In the genomic region with DNA sequence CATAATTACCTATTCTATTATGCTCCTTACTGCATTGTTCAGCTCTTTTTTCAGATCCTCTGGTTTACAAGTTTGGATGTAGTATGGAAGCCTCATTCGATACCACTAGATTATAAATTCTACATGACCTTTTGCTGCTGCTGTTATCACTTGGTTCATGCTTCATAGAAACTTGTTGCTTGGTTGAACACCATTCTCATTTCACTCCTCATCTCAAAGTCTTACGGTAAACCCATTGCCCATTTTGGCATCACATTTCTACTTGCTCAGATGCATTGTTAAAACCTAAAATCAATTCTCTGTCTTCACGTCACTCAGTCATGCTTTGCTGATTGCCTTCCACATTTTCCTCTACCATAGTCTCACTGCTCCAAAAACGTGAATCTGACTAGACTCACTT, we compare ENCODE assay signal across 17 cellular contexts.
DNase-seq lines count a peak whose midpoint lies in the region; ATAC-seq and TF ChIP-seq lines count a peak whose summit lies in the region.
"Had no signal": no experiment of that assay in that cellular context is flagged by ENCODE, and none has a peak within 500 bp of the region (broad histone marks: within the 10 kb centered on the region; RNA-seq: fewer than 3 reads in every experiment).

No MANE protein-coding gene starts in this region.

- H3K36me3 ChIP-seq in IMR-90 (ENCODE audit: control insufficient read depth, insufficient read depth, low read length) (no peaks in the 10 kb centered on the region), thoracic aorta (no peaks in the 10 kb centered on the region)
- H3K36me3 ChIP-seq: MG63, Peyer's patch had no signal

- H3K27ac ChIP-seq in IMR-90 (ENCODE audit: insufficient read depth, low read length) (no peak overlapping the region), thoracic aorta (peak overlapping the region; percentile 61 to 68)
- H3K27ac ChIP-seq: Peyer's patch had no signal

- H4K91ac ChIP-seq in IMR-90 (ENCODE audit: insufficient read depth, low read depth, low read length) = no peak overlapping the region

- intact Hi-C loops in IMR-90 (cut with micrococcal nuclease) = no loop called here

- H2BK20ac ChIP-seq in IMR-90 (ENCODE audit: low read depth, low read length) = no peak overlapping the region; the same call in 1 of the 2 replicates

- no peak overlapping the region for H2BK120ac ChIP-seq in IMR-90 (ENCODE audit: low read depth, low read length)

- no peaks in the 10 kb centered on the region for H4K20me1 ChIP-seq in IMR-90 (ENCODE audit: insufficient read depth, low read length)

- no TSS peak for BruUV-seq in IMR-90 (replicated peaks; lab: Mats Ljungman, UMichigan)

- no peak overlapping the region for H2AFZ ChIP-seq in IMR-90 (replicated peaks; ENCODE audit: low read length, poor library complexity)

- H2BK15ac ChIP-seq in IMR-90 (ENCODE audit: low read depth, low read length) = no peak overlapping the region

- TF ChIP-seq CTCF in IMR-90 (conservative IDR thresholded peaks at IDR 0.05; ENCODE audit: low read depth, low read length) (no peak), thoracic aorta (IDR thresholded peaks at IDR 0.05) (no peak)

- H3K4me2 ChIP-seq in IMR-90 (ENCODE audit: low read depth, low read length) = no peak overlapping the region
- H3K4me2 ChIP-seq: SK-N-SH had no signal

- no peaks in the 10 kb centered on the region for H3K4me1 ChIP-seq in IMR-90 (ENCODE audit: control insufficient read depth, insufficient read depth, low read length)
- H3K4me1 ChIP-seq in thoracic aorta (ENCODE audit: control insufficient read depth in 1 of 2, low read depth in 2 of 2) = peaks cover 12 to 26% of the 10 kb centered on the region in 2 donors
- H3K4me1 ChIP-seq: Peyer's patch had no signal

- in situ Hi-C loops in IMR-90 (cut with MboI; ENCODE audit: low sequenced_read_pairs) = no loop called here

- no peak overlapping the region for H2AK9ac ChIP-seq in IMR-90 (replicated peaks; ENCODE audit: low read depth, low read length, poor library complexity)

- H4K8ac ChIP-seq in IMR-90 (ENCODE audit: low read depth in 2 of 2, low read length in 2 of 2) = no peak overlapping the region

- 83% methylated on average over 1 of the region's 4 CpGs; no CpG with 5 or more reads in 1 of the 2 experiments for WGBS in IMR-90 (ENCODE audit: extremely low coverage in 2 of 2, insufficient read length in 1 of 2), 2 experiments

- TF ChIP-seq POLR2A in IMR-90 (IDR thresholded peaks at IDR 0.05; ENCODE audit: low read depth, low read length) = no peak
- no peak for TF ChIP-seq POLR2A in erythroblast (IDR thresholded peaks at IDR 0.05; ENCODE audit: low read length)

- CTCF ChIA-PET in IMR-90 (lab: Yijun Ruan, JAX) = interaction anchor here (1.3 kb wide), 1 partner anchor 199 kb away, joined by 3 read pairs; no protein-coding TSS in a partner anchor

- no peak for TF ChIP-seq RAD21 in IMR-90 (IDR thresholded peaks at IDR 0.05; ENCODE audit: low read length)

- H3K23ac ChIP-seq in IMR-90 (ENCODE audit: low read depth, low read length) = no peak overlapping the region

- H3K9me3 ChIP-seq in IMR-90 (ENCODE audit: control insufficient read depth, insufficient read depth, low read length) (no peaks in the 10 kb centered on the region), thoracic aorta (no peaks in the 10 kb centered on the region)
- H3K9me3 ChIP-seq: MG63, Peyer's patch, SK-N-SH had no signal

- no peaks in the 10 kb centered on the region for H3K79me1 ChIP-seq in IMR-90 (ENCODE audit: low read depth in 1 of 2, low read length in 2 of 2)

- no peak overlapping the region for H2BK5ac ChIP-seq in IMR-90 (ENCODE audit: low read depth, low read length, poor library complexity, severe bottlenecking)

- dilution Hi-C loops in IMR-90 (cut with HindIII; ENCODE audit: low sequenced_read_pairs, unreplicated experiment) = no loop called here

- no peak overlapping the region for H3K18ac ChIP-seq in IMR-90 (ENCODE audit: low read depth, low read length)

- ATAC-seq in GM18858 (IDR thresholded peaks at IDR 0.05; ENCODE audit: unreplicated experiment) (peak; percentile 63), HG02588 (IDR thresholded peaks at IDR 0.05; ENCODE audit: unreplicated experiment) (peak; percentile 38), IMR-90 (ENCODE audit: low read depth) (no peak), thoracic aorta (ENCODE audit: insufficient number of reproducible peaks, low FRiP score, low read depth) (no peak), HG03280 (IDR thresholded peaks at IDR 0.05; ENCODE audit: unreplicated experiment) (no peak)
- ATAC-seq: T-cell had no signal

- H3K14ac ChIP-seq in IMR-90 (replicated peaks; ENCODE audit: low read depth, low read length) = 0 out of 2 replicates have a peak overlapping the region, but pooled peaks have one; percentile 26

- H4K5ac ChIP-seq in IMR-90 (ENCODE audit: low read depth, low read length) = no peak overlapping the region

- no peak overlapping the region for H2AK5ac ChIP-seq in IMR-90 (ENCODE audit: low read depth, low read length)

- no peak overlapping the region for H3K9ac ChIP-seq in IMR-90 (ENCODE audit: low read depth, low read length)
- H3K9ac ChIP-seq: SK-N-SH had no signal

- no peak overlapping the region for H3K4ac ChIP-seq in IMR-90 (ENCODE audit: low read depth, low read length)

- H3K27me3 ChIP-seq in IMR-90 (ENCODE audit: control insufficient read depth, insufficient read depth, low read length) = no peaks in the 10 kb centered on the region
- no peaks in the 10 kb centered on the region for H3K27me3 ChIP-seq in thoracic aorta (replicated peaks; ENCODE audit: insufficient read depth)
- H3K27me3 ChIP-seq: MG63, Peyer's patch had no signal

- no peak overlapping the region for H3K56ac ChIP-seq in IMR-90 (ENCODE audit: extremely low read depth, insufficient read depth, low read length)

- no peaks in the 10 kb centered on the region for H3K9me1 ChIP-seq in IMR-90 (ENCODE audit: insufficient read depth, low read length)

- POLR2A ChIA-PET in IMR-90 (lab: Charles Lee; ENCODE audit: unreplicated experiment) = no interaction called here

- H3K4me3 ChIP-seq in IMR-90 (ENCODE audit: insufficient read depth, low read depth, low read length) (no peak overlapping the region), thoracic aorta (no peak overlapping the region)
- H3K4me3 ChIP-seq: MG63, Peyer's patch had no signal

- DNase-seq in IMR-90 = no peak
- no peak for DNase-seq in thoracic aorta (ENCODE audit: low spot score)
- no peak for DNase-seq in erythroblast (lab: John Stamatoyannopoulos, UW)
- no peak for DNase-seq in cerebellum (ENCODE audit: low spot score)
- DNase-seq: COR-L47, MG63, NCI-H1092, NCI-H2107, NCI-H2227 treated with DMSO at 0.1 percent for 48 hours, NCI-H524, Peyer's patch, SHP77, SK-N-SH, T-cell had no signal

TF ChIP-seq in IMR-90, 13 proteins besides CTCF, POLR2A, EP300 and RAD21:
- no peak for TF ChIP-seq MAZ (IDR thresholded peaks at IDR 0.05; ENCODE audit: borderline replicate concordance, low read depth, low read length)

Comparison
In these comparisons a context has a peak if more than half of its experiments do, and no peak if none do; other contexts are left out.
1. ATAC-seq: peak in GM18858 (single experiment) and HG02588 (single experiment); none in IMR-90 (single experiment), thoracic aorta (single experiment) and HG03280 (single experiment).